Comparison of ENCODE assay signal across 27 cellular contexts in the genomic region with DNA sequence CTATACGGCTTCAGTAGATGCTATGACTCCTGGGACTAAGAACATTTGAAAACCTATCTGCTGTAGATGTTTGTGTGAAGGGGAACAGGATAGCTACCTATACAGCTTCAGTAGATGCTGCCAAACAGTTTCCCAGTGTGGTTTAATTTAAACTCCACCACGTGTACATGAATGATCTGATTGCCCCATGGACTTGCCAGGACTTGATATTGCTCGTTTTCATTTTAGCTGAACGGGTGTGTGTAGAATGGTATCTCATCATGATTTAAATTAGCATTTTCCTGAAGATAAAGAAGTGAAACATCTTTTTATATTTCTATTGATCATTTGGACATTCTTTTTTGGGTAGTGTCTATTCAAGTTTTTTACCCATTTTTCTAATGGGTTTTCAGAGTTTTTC.
"Had no signal": no experiment of that assay in that cellular context is flagged by ENCODE, and none has a peak within 500 bp of the region (broad histone marks: within the 10 kb centered on the region; RNA-seq: fewer than 3 reads in every experiment).

No MANE protein-coding gene starts in this region.

- H3K27ac ChIP-seq: ascending aorta, Peyer's patch, SJSA1 had no signal

- ATAC-seq: activated T-cell treated with anti-CD3 and anti-CD28 coated beads, Interleukin-2, amount 50 U/mL, for 4 hours; PC-3 had no signal

- H3K4me1 Mint-ChIP-seq: activated naive CD4-positive, alpha-beta T cell treated with anti-CD3 and anti-CD28 coated beads, Interleukin-2, amount 10 ng/mL, durations not matched to agents 7 days and 5 days; activated naive CD8-positive, alpha-beta T cell treated with anti-CD3 and anti-CD28 coated beads for 36 hours had no signal

- H3K9me3 Mint-ChIP-seq: activated naive CD4-positive, alpha-beta T cell treated with anti-CD3 and anti-CD28 coated beads, Interleukin-2, amount 10 ng/mL, durations not matched to agents 7 days and 5 days; T-helper 1 cell treated with Interleukin-12 subunit alpha and Interleukin-12 subunit beta and Interleukin-4 antibody, amounts not matched to agents 30 μg/mL and 1 μg/mL, for 36 hours; T-helper 2 cell treated with Interferon-gamma antibody and Interleukin-4, amounts not matched to agents 5 μg/mL and 100 μg/mL, for 36 hours had no signal

- H3K27me3 Mint-ChIP-seq: activated naive CD4-positive, alpha-beta T cell treated with anti-CD3 and anti-CD28 coated beads, Interleukin-2, amount 10 ng/mL, durations not matched to agents 7 days and 5 days had no signal

- DNase-seq: activated CD4-positive, alpha-beta memory T cell treated with anti-CD3 and anti-CD28 coated beads for 36 hours; activated CD4-positive, alpha-beta T cell treated with anti-CD3 and anti-CD28 coated beads, Interleukin-2, amount 50 U/mL, for 1 hour; activated CD8-positive, alpha-beta memory T cell treated with anti-CD3 and anti-CD28 coated beads, Interleukin-2, amount 50 U/mL, for 4 hours; activated naive CD4-positive, alpha-beta T cell treated with anti-CD3 and anti-CD28 coated beads, Interleukin-2, amount 10 ng/mL, durations not matched to agents 7 days and 5 days; activated naive CD8-positive, alpha-beta T cell treated with anti-CD3 and anti-CD28 coated beads for 36 hours; activated T-cell treated with anti-CD3 and anti-CD28 coated beads for 4 hours; activated T-cell treated with anti-CD3 and anti-CD28 coated beads, Interleukin-2, amount 50 U/mL, for 4 hours; amniotic stem cell; caudate nucleus; cerebellar nuclear complex; Kasumi-1; KG1; NCI-H146; NCI-H510A; NCI-H526; NCI-H748 treated with DMSO at 0.1 percent for 48 hours; NK-92 treated with Interleukin-12 subunit alpha and Interleukin-12 subunit beta, amount 100 ng/mL, for 24 hours; PC-3; Peyer's patch; RPMI8226; SHP77 treated with DMSO at 0.1 percent for 48 hours; SK-N-SH had no signal

- H3K36me3 Mint-ChIP-seq: activated CD4-positive, alpha-beta memory T cell treated with anti-CD3 and anti-CD28 coated beads for 36 hours; activated naive CD4-positive, alpha-beta T cell treated with anti-CD3 and anti-CD28 coated beads, Interleukin-2, amount 10 ng/mL, durations not matched to agents 7 days and 5 days had no signal

- H3K4me2 ChIP-seq: SK-N-SH had no signal

- H3K27me3 ChIP-seq: ascending aorta, Peyer's patch, SJSA1 had no signal

- H3K27ac Mint-ChIP-seq: activated CD4-positive, alpha-beta memory T cell treated with anti-CD3 and anti-CD28 coated beads for 36 hours; activated naive CD4-positive, alpha-beta T cell treated with anti-CD3 and anti-CD28 coated beads, Interleukin-2, amount 10 ng/mL, durations not matched to agents 7 days and 5 days; activated naive CD8-positive, alpha-beta T cell treated with anti-CD3 and anti-CD28 coated beads for 36 hours; activated T-helper 1 cell treated with anti-CD3 and anti-CD28 coated beads, Interleukin-12 subunit alpha, Interleukin-12 subunit beta, Interleukin-2, Interleukin-4 antibody, amounts not matched to agents 30 ng/mL and 10 ng/mL and 1 ng/mL, durations not matched to agents 14 hours and 24 hours and 36 hours; T-helper 1 cell treated with Interleukin-12 subunit alpha and Interleukin-12 subunit beta and Interleukin-4 antibody, amounts not matched to agents 30 μg/mL and 1 μg/mL, for 36 hours; T-helper 2 cell treated with Interferon-gamma antibody and Interleukin-4, amounts not matched to agents 5 μg/mL and 100 μg/mL, for 36 hours had no signal

- H3K36me3 ChIP-seq: ascending aorta, Peyer's patch, SJSA1 had no signal

- H3K9me3 ChIP-seq: ascending aorta, Peyer's patch, SJSA1, SK-N-SH had no signal

- H3K4me3 ChIP-seq: ascending aorta, Peyer's patch, SJSA1 had no signal

- H3K9ac ChIP-seq: SK-N-SH had no signal

- H3K4me1 ChIP-seq: ascending aorta, Peyer's patch, SJSA1 had no signal

- H3K4me3 Mint-ChIP-seq: activated CD4-positive, alpha-beta memory T cell treated with anti-CD3 and anti-CD28 coated beads for 36 hours; activated naive CD4-positive, alpha-beta T cell treated with anti-CD3 and anti-CD28 coated beads, Interleukin-2, amount 10 ng/mL, durations not matched to agents 7 days and 5 days; activated naive CD8-positive, alpha-beta T cell treated with anti-CD3 and anti-CD28 coated beads for 36 hours; activated T-cell treated with anti-CD3 and anti-CD28 coated beads, Interleukin-2, amount 50 U/mL, for 4 hours; activated T-helper 1 cell treated with anti-CD3 and anti-CD28 coated beads, Interleukin-12 subunit alpha, Interleukin-12 subunit beta, Interleukin-2, Interleukin-4 antibody, amounts not matched to agents 30 ng/mL and 10 ng/mL and 1 ng/mL, durations not matched to agents 14 hours and 24 hours and 36 hours; T-helper 1 cell treated with Interleukin-12 subunit alpha and Interleukin-12 subunit beta and Interleukin-4 antibody, amounts not matched to agents 30 μg/mL and 1 μg/mL, for 36 hours; T-helper 2 cell treated with Interferon-gamma antibody and Interleukin-4, amounts not matched to agents 5 μg/mL and 100 μg/mL, for 36 hours had no signal
